Comparison of ENCODE assay signal across 1 cellular context in the genomic region with DNA sequence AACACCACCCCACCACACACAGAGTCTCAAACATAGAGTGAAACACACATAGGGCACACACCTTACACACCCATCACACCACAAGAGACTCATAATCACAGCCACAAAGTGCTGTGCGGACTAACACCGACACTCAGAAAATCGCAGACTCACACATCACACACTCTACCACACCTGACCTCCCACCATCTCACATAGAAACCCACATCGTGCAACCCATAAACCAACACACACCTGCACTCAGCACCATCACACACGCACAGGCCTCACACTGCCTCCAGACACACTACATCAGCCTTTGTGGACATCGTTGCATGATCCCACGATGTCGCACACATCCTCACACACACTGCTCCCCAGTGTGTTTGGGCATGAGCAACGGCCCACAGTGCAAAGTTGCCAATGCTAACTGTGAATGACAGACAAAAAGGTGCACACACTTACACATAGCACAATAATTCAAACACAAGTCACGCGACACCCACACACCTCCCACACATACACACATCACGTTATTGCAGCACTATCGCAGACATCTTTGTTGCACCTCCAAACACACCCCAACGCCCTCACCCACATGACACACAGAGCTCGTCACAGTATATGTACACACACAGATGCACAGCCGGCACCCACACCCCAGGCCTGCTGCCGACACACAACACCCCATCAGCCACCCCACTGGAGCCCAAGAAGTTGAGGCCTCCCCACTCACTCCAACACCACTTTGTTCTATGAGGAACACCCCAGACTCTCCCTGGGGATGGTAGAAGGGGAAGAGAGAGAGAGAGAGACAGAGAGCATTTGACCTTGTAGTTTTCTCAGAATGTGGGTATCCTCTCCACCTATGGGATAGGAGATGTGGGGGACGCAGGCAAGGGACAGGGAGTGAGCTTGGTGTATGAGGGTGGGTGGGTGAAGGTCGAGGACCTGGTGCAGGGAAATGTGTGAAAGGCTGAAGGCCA.
TF ChIP-seq lines count a peak whose summit lies in the region.

No MANE protein-coding gene starts in this region.

TF ChIP-seq in GM12878, 131 proteins besides CTCF, POLR2A, EP300 and RAD21:
- TF ChIP-seq HDAC6 (IDR thresholded peaks at IDR 0.05; ENCODE audit: unreplicated experiment) (no peak), ZNF622 (IDR thresholded peaks at IDR 0.05) (no peak), MEF2B (IDR thresholded peaks at IDR 0.05; ENCODE audit: partially characterized antibody, poor library complexity, severe bottlenecking) (no peak), NFIC (IDR thresholded peaks at IDR 0.05; ENCODE audit: low read depth, low read length) (peak; percentile 35; the same call in 1 of the 2 replicates), YY1 (IDR thresholded peaks at IDR 0.05; ENCODE audit: low read depth, low read length) (no peak), EGR1 (IDR thresholded peaks at IDR 0.05; ENCODE audit: borderline replicate concordance in 1 of 2, low read depth in 2 of 2, low read length in 2 of 2) (no peak)
- TF ChIP-seq, protein P1, sequence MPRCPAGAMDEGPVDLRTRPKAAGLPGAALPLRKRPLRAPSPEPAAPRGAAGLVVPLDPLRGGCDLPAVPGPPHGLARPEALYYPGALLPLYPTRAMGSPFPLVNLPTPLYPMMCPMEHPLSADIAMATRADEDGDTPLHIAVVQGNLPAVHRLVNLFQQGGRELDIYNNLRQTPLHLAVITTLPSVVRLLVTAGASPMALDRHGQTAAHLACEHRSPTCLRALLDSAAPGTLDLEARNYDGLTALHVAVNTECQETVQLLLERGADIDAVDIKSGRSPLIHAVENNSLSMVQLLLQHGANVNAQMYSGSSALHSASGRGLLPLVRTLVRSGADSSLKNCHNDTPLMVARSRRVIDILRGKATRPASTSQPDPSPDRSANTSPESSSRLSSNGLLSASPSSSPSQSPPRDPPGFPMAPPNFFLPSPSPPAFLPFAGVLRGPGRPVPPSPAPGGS (IDR thresholded peaks at IDR 0.05; ENCODE audit: borderline replicate concordance, insufficient read depth, low read depth, low read length, poor library complexity, severe bottlenecking) = peak; percentile 89
- TF ChIP-seq, protein P2, sequence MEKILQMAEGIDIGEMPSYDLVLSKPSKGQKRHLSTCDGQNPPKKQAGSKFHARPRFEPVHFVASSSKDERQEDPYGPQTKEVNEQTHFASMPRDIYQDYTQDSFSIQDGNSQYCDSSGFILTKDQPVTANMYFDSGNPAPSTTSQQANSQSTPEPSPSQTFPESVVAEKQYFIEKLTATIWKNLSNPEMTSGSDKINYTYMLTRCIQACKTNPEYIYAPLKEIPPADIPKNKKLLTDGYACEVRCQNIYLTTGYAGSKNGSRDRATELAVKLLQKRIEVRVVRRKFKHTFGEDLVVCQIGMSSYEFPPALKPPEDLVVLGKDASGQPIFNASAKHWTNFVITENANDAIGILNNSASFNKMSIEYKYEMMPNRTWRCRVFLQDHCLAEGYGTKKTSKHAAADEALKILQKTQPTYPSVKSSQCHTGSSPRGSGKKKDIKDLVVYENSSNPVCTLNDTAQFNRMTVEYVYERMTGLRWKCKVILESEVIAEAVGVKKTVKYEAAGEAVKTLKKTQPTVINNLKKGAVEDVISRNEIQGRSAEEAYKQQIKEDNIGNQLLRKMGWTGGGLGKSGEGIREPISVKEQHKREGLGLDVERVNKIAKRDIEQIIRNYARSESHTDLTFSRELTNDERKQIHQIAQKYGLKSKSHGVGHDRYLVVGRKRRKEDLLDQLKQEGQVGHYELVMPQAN (conservative IDR thresholded peaks at IDR 0.05) = no peak
- TF ChIP-seq, protein P3, sequence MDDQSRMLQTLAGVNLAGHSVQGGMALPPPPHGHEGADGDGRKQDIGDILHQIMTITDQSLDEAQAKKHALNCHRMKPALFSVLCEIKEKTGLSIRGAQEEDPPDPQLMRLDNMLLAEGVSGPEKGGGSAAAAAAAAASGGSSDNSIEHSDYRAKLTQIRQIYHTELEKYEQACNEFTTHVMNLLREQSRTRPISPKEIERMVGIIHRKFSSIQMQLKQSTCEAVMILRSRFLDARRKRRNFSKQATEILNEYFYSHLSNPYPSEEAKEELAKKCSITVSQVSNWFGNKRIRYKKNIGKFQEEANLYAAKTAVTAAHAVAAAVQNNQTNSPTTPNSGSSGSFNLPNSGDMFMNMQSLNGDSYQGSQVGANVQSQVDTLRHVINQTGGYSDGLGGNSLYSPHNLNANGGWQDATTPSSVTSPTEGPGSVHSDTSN (IDR thresholded peaks at IDR 0.05; ENCODE audit: insufficient replicate concordance, low read depth, low read length) = peak; percentile 3
- TF ChIP-seq, protein P4, sequence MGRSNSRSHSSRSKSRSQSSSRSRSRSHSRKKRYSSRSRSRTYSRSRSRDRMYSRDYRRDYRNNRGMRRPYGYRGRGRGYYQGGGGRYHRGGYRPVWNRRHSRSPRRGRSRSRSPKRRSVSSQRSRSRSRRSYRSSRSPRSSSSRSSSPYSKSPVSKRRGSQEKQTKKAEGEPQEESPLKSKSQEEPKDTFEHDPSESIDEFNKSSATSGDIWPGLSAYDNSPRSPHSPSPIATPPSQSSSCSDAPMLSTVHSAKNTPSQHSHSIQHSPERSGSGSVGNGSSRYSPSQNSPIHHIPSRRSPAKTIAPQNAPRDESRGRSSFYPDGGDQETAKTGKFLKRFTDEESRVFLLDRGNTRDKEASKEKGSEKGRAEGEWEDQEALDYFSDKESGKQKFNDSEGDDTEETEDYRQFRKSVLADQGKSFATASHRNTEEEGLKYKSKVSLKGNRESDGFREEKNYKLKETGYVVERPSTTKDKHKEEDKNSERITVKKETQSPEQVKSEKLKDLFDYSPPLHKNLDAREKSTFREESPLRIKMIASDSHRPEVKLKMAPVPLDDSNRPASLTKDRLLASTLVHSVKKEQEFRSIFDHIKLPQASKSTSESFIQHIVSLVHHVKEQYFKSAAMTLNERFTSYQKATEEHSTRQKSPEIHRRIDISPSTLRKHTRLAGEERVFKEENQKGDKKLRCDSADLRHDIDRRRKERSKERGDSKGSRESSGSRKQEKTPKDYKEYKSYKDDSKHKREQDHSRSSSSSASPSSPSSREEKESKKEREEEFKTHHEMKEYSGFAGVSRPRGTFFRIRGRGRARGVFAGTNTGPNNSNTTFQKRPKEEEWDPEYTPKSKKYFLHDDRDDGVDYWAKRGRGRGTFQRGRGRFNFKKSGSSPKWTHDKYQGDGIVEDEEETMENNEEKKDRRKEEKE (IDR thresholded peaks at IDR 0.05) = no peak
